Comparison of ENCODE assay signal across 25 cellular contexts in genomic region chr2:70902579-70902978, GRCh38. TPM values are rescaled to one million over a fixed set of nuclear protein-coding genes. Genes with fewer than 3 reads are reported as not detected.
A peak's percentile ranks its signal among the peaks of the same experiment; 100 is the strongest.
DNase-seq lines count a peak whose midpoint lies in the region; ATAC-seq, FAIRE-seq and TF ChIP-seq lines count a peak whose summit lies in the region.
"Had no signal": no experiment of that assay in that cellular context is flagged by ENCODE, and none has a peak within 500 bp of the region (broad histone marks: within the 10 kb centered on the region; RNA-seq: fewer than 3 reads in every experiment).

No MANE protein-coding gene starts in this region.

- H3K36me3 Mint-ChIP-seq in effector memory CD8-positive, alpha-beta T cell (ENCODE audit: insufficient read depth) = no peaks in the 10 kb centered on the region
- H3K36me3 Mint-ChIP-seq in naive thymus-derived CD8-positive, alpha-beta T cell = peaks cover 0 to 6% (median 0%) of the 10 kb centered on the region in 3 donors

- no peak overlapping the region for H3K27ac Mint-ChIP-seq in effector memory CD8-positive, alpha-beta T cell
- H3K27ac Mint-ChIP-seq in naive thymus-derived CD8-positive, alpha-beta T cell = no peak overlapping the region
- H3K27ac Mint-ChIP-seq: activated B cell treated with CpG ODN at 0.5 μM for 24 hours; stimulated activated naive CD8-positive, alpha-beta T cell treated with anti-CD3 and anti-CD28 coated beads, Interleukin-15, Interleukin-2, amounts not matched to agents 100 ng/mL and 50 ng/mL, for 24 hours had no signal

- H3K9me3 Mint-ChIP-seq in effector memory CD8-positive, alpha-beta T cell = no peaks in the 10 kb centered on the region
- H3K9me3 Mint-ChIP-seq in naive thymus-derived CD8-positive, alpha-beta T cell = peaks cover 0 to 4% (median 0%) of the 10 kb centered on the region in 9 donors
- H3K9me3 Mint-ChIP-seq: activated B cell treated with CpG ODN at 0.5 μM for 24 hours; stimulated activated naive CD8-positive, alpha-beta T cell treated with anti-CD3 and anti-CD28 coated beads, Interleukin-15, Interleukin-2, amounts not matched to agents 100 ng/mL and 50 ng/mL, for 24 hours had no signal

- no peak for TF ChIP-seq POLR2A in A549 (IDR thresholded peaks at IDR 0.05; ENCODE audit: low read length)

- intact Hi-C loops in PC-3 (cut with micrococcal nuclease) (no loop called here), left ventricle myocardium superior (cut with micrococcal nuclease) (no loop called here), head of caudate nucleus (cut with DNase I) (no loop called here)

- H3K9ac ChIP-seq in PC-3 (ENCODE audit: low read length) = no peak overlapping the region

- no peak for DNase-seq in A549 (ENCODE audit: low read depth in 1 of 2, low spot score in 1 of 2)
- no peak for DNase-seq in HAP-1 (ENCODE audit: low spot score in 2 of 2)
- DNase-seq in effector memory CD8-positive, alpha-beta T cell = no peak
- no peak for DNase-seq in naive thymus-derived CD8-positive, alpha-beta T cell
- DNase-seq in PC-3 = no peak
- DNase-seq in left ventricle myocardium superior = no peak
- DNase-seq in head of caudate nucleus = no peak
- DNase-seq: activated B cell treated with CpG ODN at 0.5 μM for 24 hours; activated CD4-positive, alpha-beta T cell treated with anti-CD3 and anti-CD28 coated beads, Interleukin-2, amount 50 U/mL, for 48 hours; activated effector memory CD4-positive, alpha-beta T cell treated with Interleukin-2 at 50 U/mL for 16 hours; body of pancreas; effector memory CD4-positive, alpha-beta T cell; HCEC 1CT; mucosa of descending colon; NCI-H187; pancreas; sigmoid colon; T-helper 9 cell had no signal

- H3K4me1 Mint-ChIP-seq in effector memory CD8-positive, alpha-beta T cell (ENCODE audit: low read depth in 2 of 2) = peaks cover 16 to 31% of the 10 kb centered on the region in 2 donors
- peaks cover 24 to 66% (median 50%) of the 10 kb centered on the region in 4 donors for H3K4me1 Mint-ChIP-seq in naive thymus-derived CD8-positive, alpha-beta T cell

- peak overlapping the region; percentile 64 to 75 for H3K4me3 Mint-ChIP-seq in effector memory CD8-positive, alpha-beta T cell
- peak overlapping the region in 7 of 10 donors; percentile 36 to 93 (median 69) for H3K4me3 Mint-ChIP-seq in naive thymus-derived CD8-positive, alpha-beta T cell
- H3K4me3 Mint-ChIP-seq: activated B cell treated with CpG ODN at 0.5 μM for 24 hours; stimulated activated naive CD8-positive, alpha-beta T cell treated with anti-CD3 and anti-CD28 coated beads, Interleukin-15, Interleukin-2, amounts not matched to agents 100 ng/mL and 50 ng/mL, for 24 hours had no signal

- no TSS peak for BruUV-seq in PC-3 (replicated peaks; lab: Mats Ljungman, UMichigan)

- no peaks in the 10 kb centered on the region for H3K27me3 ChIP-seq in HAP-1 (ENCODE audit: low read depth)
- H3K27me3 ChIP-seq in PC-3 (ENCODE audit: low read length) = peaks cover 23% of the 10 kb centered on the region
- H3K27me3 ChIP-seq: pancreas had no signal

- H3K4me3 ChIP-seq in A549 (no peak overlapping the region), HAP-1 (peak overlapping the region; percentile 78), PC-3 (ENCODE audit: low read length) (no peak overlapping the region)
- H3K4me3 ChIP-seq: body of pancreas, mucosa of descending colon had no signal

- H3K27ac ChIP-seq in A549 = no peak overlapping the region
- H3K27ac ChIP-seq in PC-3 (ENCODE audit: low read length) = no peak overlapping the region
- H3K27ac ChIP-seq: body of pancreas, pancreas, sigmoid colon, SK-N-MC had no signal

- no peaks in the 10 kb centered on the region for H3K9me3 ChIP-seq in A549
- H3K9me3 ChIP-seq in HAP-1 = no peaks in the 10 kb centered on the region
- no peaks in the 10 kb centered on the region for H3K9me3 ChIP-seq in PC-3 (ENCODE audit: low read length)
- H3K9me3 ChIP-seq: body of pancreas, mucosa of descending colon, pancreas, sigmoid colon had no signal

- H4K20me1 ChIP-seq in PC-3 (ENCODE audit: low read length) = no peaks in the 10 kb centered on the region

- H3K79me2 ChIP-seq in PC-3 (ENCODE audit: low read length) = no peaks in the 10 kb centered on the region

- H3K27me3 Mint-ChIP-seq in effector memory CD8-positive, alpha-beta T cell = peaks cover 87 to 100% of the 10 kb centered on the region in 2 donors
- H3K27me3 Mint-ChIP-seq in naive thymus-derived CD8-positive, alpha-beta T cell = peaks cover 48 to 98% (median 83%) of the 10 kb centered on the region in 5 donors

- no peaks in the 10 kb centered on the region for H3K9me2 ChIP-seq in PC-3 (replicated peaks; ENCODE audit: low read length)

- H3K4me2 ChIP-seq in A549 (peak overlapping the region; percentile 85), PC-3 (ENCODE audit: low read length) (no peak overlapping the region)

- H2AFZ ChIP-seq in PC-3 (ENCODE audit: low read length) = no peak overlapping the region

- in situ Hi-C loops in HAP-1 (cut with MboI; ENCODE audit: low sequenced_read_pairs) = no loop called here

- peaks cover 11% of the 10 kb centered on the region for H3K4me1 ChIP-seq in A549
- peaks cover 17% of the 10 kb centered on the region for H3K4me1 ChIP-seq in HAP-1
- H3K4me1 ChIP-seq in PC-3 (ENCODE audit: insufficient read depth, low read length) = peaks cover 3% of the 10 kb centered on the region; the same call in 1 of the 2 replicates
- H3K4me1 ChIP-seq: pancreas had no signal

- no peak for FAIRE-seq in A549 (lab: Jason Lieb, UNC)
- FAIRE-seq: frontal cortex, GM12891, islet of Langerhans, pancreas had no signal

- ATAC-seq in A549 (no peak), HG02885 (IDR thresholded peaks at IDR 0.05; ENCODE audit: poor library complexity, unreplicated experiment) (no peak), PC-3 (no peak), left ventricle myocardium superior (no peak)
- ATAC-seq in effector memory CD8-positive, alpha-beta T cell (replicated peaks) = no peak
- no peak for ATAC-seq in naive thymus-derived CD8-positive, alpha-beta T cell
- ATAC-seq: body of pancreas, mucosa of descending colon, pancreas had no signal

- CTCF ChIA-PET in A549 (lab: Yijun Ruan, JAX) = interaction anchor here (1.3 to 1.8 kb wide), 2 partner anchors 9 to 113 kb away, joined by 4 read pairs; no protein-coding TSS in a partner anchor
- CTCF ChIA-PET in PC-3 (lab: Charles Lee) = interaction anchor here (0.7 kb wide), 1 partner anchor 29 kb away, joined by 3 read pairs; no protein-coding TSS in a partner anchor

- POLR2A ChIA-PET in A549 (lab: Yijun Ruan, JAX) = interaction anchor here (1.7 kb wide), 1 partner anchor 10 kb away, joined by 4 read pairs; no protein-coding TSS in a partner anchor
- POLR2A ChIA-PET in naive thymus-derived CD8-positive, alpha-beta T cell (lab: Charles Lee) = no interaction called here
- POLR2A ChIA-PET in PC-3 (lab: Charles Lee; ENCODE audit: unreplicated experiment) = no interaction called here

- H3F3A ChIP-seq in PC-3 (ENCODE audit: low read length, unreplicated experiment) = no peaks in the 10 kb centered on the region

- TF ChIP-seq RAD21 in A549 (conservative IDR thresholded peaks at IDR 0.05 in 1 of 2, IDR thresholded peaks at IDR 0.05 in 1 of 2) = no peak

- 86% methylated on average over 2 of the region's 2 CpGs for WGBS in A549 (ENCODE audit: missing lambda C conversion rate)

- H3K36me3 ChIP-seq in HAP-1 (replicated peaks) = peaks cover 8% of the 10 kb centered on the region; the same call in 1 of the 2 replicates
- no peaks in the 10 kb centered on the region for H3K36me3 ChIP-seq in PC-3 (ENCODE audit: low read depth, low read length)
- H3K36me3 ChIP-seq: pancreas, sigmoid colon had no signal

- no peak for TF ChIP-seq CTCF in A549 (IDR thresholded peaks at IDR 0.05)
- TF ChIP-seq CTCF in PC-3 (conservative IDR thresholded peaks at IDR 0.05; ENCODE audit: low read depth, low read length) = no peak

- TF ChIP-seq EP300 in A549 (IDR thresholded peaks at IDR 0.05) = no peak

TF ChIP-seq in A549, 52 proteins besides CTCF, POLR2A, EP300 and RAD21 (continues in another document):
- TF ChIP-seq, protein P1, sequence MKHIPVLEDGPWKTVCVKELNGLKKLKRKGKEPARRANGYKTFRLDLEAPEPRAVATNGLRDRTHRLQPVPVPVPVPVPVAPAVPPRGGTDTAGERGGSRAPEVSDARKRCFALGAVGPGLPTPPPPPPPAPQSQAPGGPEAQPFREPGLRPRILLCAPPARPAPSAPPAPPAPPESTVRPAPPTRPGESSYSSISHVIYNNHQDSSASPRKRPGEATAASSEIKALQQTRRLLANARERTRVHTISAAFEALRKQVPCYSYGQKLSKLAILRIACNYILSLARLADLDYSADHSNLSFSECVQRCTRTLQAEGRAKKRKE (CRISPR knock-in tag; IDR thresholded peaks at IDR 0.05; ENCODE audit: low read depth) = no peak
- TF ChIP-seq, protein P2, sequence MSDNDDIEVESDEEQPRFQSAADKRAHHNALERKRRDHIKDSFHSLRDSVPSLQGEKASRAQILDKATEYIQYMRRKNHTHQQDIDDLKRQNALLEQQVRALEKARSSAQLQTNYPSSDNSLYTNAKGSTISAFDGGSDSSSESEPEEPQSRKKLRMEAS (IDR thresholded peaks at IDR 0.05) = no peak
- TF ChIP-seq RNF2 (IDR thresholded peaks at IDR 0.05; ENCODE audit: borderline replicate concordance, low read depth) = no peak
- no peak for TF ChIP-seq HOXB13 (CRISPR knock-in tag; IDR thresholded peaks at IDR 0.05; ENCODE audit: low read depth)
- no peak for TF ChIP-seq GATA3 (IDR thresholded peaks at IDR 0.05; ENCODE audit: borderline replicate concordance)

RNA-seq across cellular contexts. Expression of gene VAX2, which starts 2.2 kb away (rescaled TPM):
- polyA plus RNA-seq in A549 (2011; rRNA removed) (1.6 and 1.8 TPM in 2 replicates), A549 (2017; fragmentation: RNase III; extraction: RNeasy Plus Mini Kit Qiagen cat#74134 plus additional on column Dnase treatment) (2.1 to 3.6 TPM (median 3.3 TPM) in 3 replicates)
- polyA plus RNA-seq in A549 (2012; cell fraction: cytosol; rRNA removed) = 2.8 and 4.6 TPM in 2 replicates
- 11.1 and 11.3 TPM in 2 replicates for polyA plus RNA-seq in A549 (2012; cell fraction: nucleus; rRNA removed)
- polyA minus RNA-seq in A549 (2011; rRNA and poly(A)+ RNA removed) = 0.78 and 0.87 TPM in 2 replicates
- total RNA-seq in naive thymus-derived CD8-positive, alpha-beta T cell = not detected
- not detected for polyA plus RNA-seq in naive thymus-derived CD8-positive, alpha-beta T cell
- total RNA-seq in PC-3 (2014; rRNA removed) (0.23 TPM in 1 of 2 replicates, not detected in the other), left ventricle myocardium superior (not detected)
- total RNA-seq: activated B cell treated with CpG ODN at 0.5 μM for 24 hours, frontal cortex, liver had no signal

RNA-seq across cellular contexts. Expression of gene ATP6V1B1, which starts 33.1 kb away (rescaled TPM):
- polyA plus RNA-seq in A549 (2011; rRNA removed) (1.9 and 3.2 TPM in 2 replicates), A549 (2017; fragmentation: RNase III; extraction: RNeasy Plus Mini Kit Qiagen cat#74134 plus additional on column Dnase treatment) (2.5 to 2.8 TPM (median 2.7 TPM) in 3 replicates)
- polyA plus RNA-seq in A549 (2012; cell fraction: cytosol; rRNA removed) = 2.1 and 2.2 TPM in 2 replicates
- 25.8 and 27.3 TPM in 2 replicates for polyA plus RNA-seq in A549 (2012; cell fraction: nucleus; rRNA removed)
- 0.58 and 3.0 TPM in 2 replicates for polyA minus RNA-seq in A549 (2011; rRNA and poly(A)+ RNA removed)
- not detected for total RNA-seq in naive thymus-derived CD8-positive, alpha-beta T cell
- not detected for polyA plus RNA-seq in naive thymus-derived CD8-positive, alpha-beta T cell
- total RNA-seq in PC-3 (2014; rRNA removed) (not detected in 2 replicates), left ventricle myocardium superior (not detected)
- total RNA-seq: activated B cell treated with CpG ODN at 0.5 μM for 24 hours, frontal cortex, liver, mucosa of descending colon had no signal
- polyA plus RNA-seq: liver had no signal
